19 cellular contexts compared by ENCODE assay signal in genomic region chr20:10927936-10928860, GRCh38.
A peak's percentile ranks its signal among the peaks of the same experiment; 100 is the strongest.
DNase-seq lines count a peak whose midpoint lies in the region; ATAC-seq and TF ChIP-seq lines count a peak whose summit lies in the region.
"Had no signal": no experiment of that assay in that cellular context is flagged by ENCODE, and none has a peak within 500 bp of the region (broad histone marks: within the 10 kb centered on the region; RNA-seq: fewer than 3 reads in every experiment).

No MANE protein-coding gene starts in this region.

- no peaks in the 10 kb centered on the region for H3K79me2 ChIP-seq in hepatocyte

- no peaks in the 10 kb centered on the region for H3K9me2 ChIP-seq in hepatocyte (replicated peaks; ENCODE audit: insufficient read depth)

- H3K9me3 Mint-ChIP-seq in activated CD4-positive, alpha-beta T cell treated with anti-CD3 and anti-CD28 coated beads for 36 hours (ENCODE audit: low read depth): peaks cover 14% of the 10 kb centered on the region

- H4K20me1 ChIP-seq in hepatocyte (ENCODE audit: insufficient read depth, poor library complexity, severe bottlenecking): no peaks in the 10 kb centered on the region

- intact Hi-C loops in activated CD4-positive, alpha-beta T cell treated with anti-CD3 and anti-CD28 coated beads for 36 hours (cut with DNase I, micrococcal nuclease): no loop called here

- H3K27ac Mint-ChIP-seq in activated CD4-positive, alpha-beta T cell treated with anti-CD3 and anti-CD28 coated beads for 36 hours: no peak overlapping the region
- H3K27ac Mint-ChIP-seq: activated T-cell treated with anti-CD3 and anti-CD28 coated beads, Interleukin-2, amount 50 U/mL, for 24 hours; CD4-positive, alpha-beta T cell; natural killer cell had no signal

- no peak for TF ChIP-seq CTCF in hepatocyte (IDR thresholded peaks at IDR 0.05; ENCODE audit: poor library complexity)

- H3K27me3 ChIP-seq in hepatocyte: no peaks in the 10 kb centered on the region
- H3K27me3 ChIP-seq: pancreas, testis had no signal

- CTCF ChIA-PET in activated CD4-positive, alpha-beta T cell treated with anti-CD3 and anti-CD28 coated beads for 36 hours (lab: Charles Lee): interaction anchor here (0.6 kb wide), 1 partner anchor 12 kb away, joined by 4 read pairs; no protein-coding TSS in a partner anchor

- no peaks in the 10 kb centered on the region for H3K4me1 Mint-ChIP-seq in activated CD4-positive, alpha-beta T cell treated with anti-CD3 and anti-CD28 coated beads for 36 hours
- H3K4me1 Mint-ChIP-seq: natural killer cell had no signal

- peaks cover 20% of the 10 kb centered on the region for H3K4me1 ChIP-seq in hepatocyte (ENCODE audit: insufficient read depth)

- POLR2A ChIA-PET in activated CD4-positive, alpha-beta T cell treated with anti-CD3 and anti-CD28 coated beads for 36 hours (lab: Charles Lee): no interaction called here

- no peak overlapping the region for H3K4me3 Mint-ChIP-seq in activated CD4-positive, alpha-beta T cell treated with anti-CD3 and anti-CD28 coated beads for 36 hours
- H3K4me3 Mint-ChIP-seq: activated T-cell treated with anti-CD3 and anti-CD28 coated beads, Interleukin-2, amount 50 U/mL, for 24 hours; CD4-positive, alpha-beta T cell; natural killer cell had no signal

- 67% methylated on average over 11 of the region's 11 CpGs for WGBS in hepatocyte (ENCODE audit: low lambda C conversion rate, missing lambda C conversion rate)

- peak overlapping the region; percentile 0 for H3K27ac ChIP-seq in hepatocyte
- H3K27ac ChIP-seq: coronary artery, pancreas had no signal

- no peaks in the 10 kb centered on the region for H3K9me3 ChIP-seq in hepatocyte (ENCODE audit: low read depth)
- H3K9me3 ChIP-seq: pancreas, testis had no signal

- H3K4me3 ChIP-seq in hepatocyte: no peak overlapping the region
- H3K4me3 ChIP-seq: coronary artery, pancreas, testis had no signal

- no peak overlapping the region for H2AFZ ChIP-seq in hepatocyte

- H3K36me3 Mint-ChIP-seq in activated CD4-positive, alpha-beta T cell treated with anti-CD3 and anti-CD28 coated beads for 36 hours (ENCODE audit: low read depth): no peaks in the 10 kb centered on the region
- H3K36me3 Mint-ChIP-seq: natural killer cell had no signal

- no peak for ATAC-seq in activated CD4-positive, alpha-beta T cell treated with anti-CD3 and anti-CD28 coated beads for 36 hours
- no peak for ATAC-seq in HG02588 (IDR thresholded peaks at IDR 0.05; ENCODE audit: unreplicated experiment)
- ATAC-seq: activated CD4-positive, CD25-positive, alpha-beta regulatory T cell treated with anti-CD3 and anti-CD28 coated beads, Interleukin-2, amount 50 U/mL, for 24 hours; natural killer cell had no signal

- H3K27me3 Mint-ChIP-seq in activated CD4-positive, alpha-beta T cell treated with anti-CD3 and anti-CD28 coated beads for 36 hours: no peaks in the 10 kb centered on the region
- H3K27me3 Mint-ChIP-seq: activated T-cell treated with anti-CD3 and anti-CD28 coated beads, Interleukin-2, amount 50 U/mL, for 24 hours; CD4-positive, alpha-beta T cell had no signal

- DNase-seq in EH (ENCODE audit: low read depth) (peak; percentile 83), RPMI7951 (ENCODE audit: low read depth) (peak; percentile 46), hepatocyte (ENCODE audit: low spot score) (no peak), renal cortical epithelial cell (ENCODE audit: low read depth) (peak; percentile 82), epidermal melanocyte (ENCODE audit: insufficient read length, low spot score) (no peak)
- DNase-seq in activated CD4-positive, alpha-beta T cell treated with anti-CD3 and anti-CD28 coated beads for 36 hours: no peak
- DNase-seq: activated T-cell treated with anti-CD3 and anti-CD28 coated beads, Interleukin-2, amount 50 U/mL, for 24 hours; CD4-positive, alpha-beta T cell; GOT3; MM.1S; natural killer cell; NCI-H1417 treated with DMSO at 0.1 percent for 48 hours; pancreas; stimulated activated CD4-positive, alpha-beta T cell treated with anti-CD3 and anti-CD28 coated beads, Interleukin-4, amount 100 ng/mL, for 4 hours; stimulated activated naive CD4-positive, alpha-beta T cell had no signal

- H3K4me2 ChIP-seq in hepatocyte: peak overlapping the region; percentile 34

- no peaks in the 10 kb centered on the region for H3K36me3 ChIP-seq in hepatocyte (replicated peaks; ENCODE audit: insufficient read depth, low read depth)
- H3K36me3 ChIP-seq: pancreas had no signal

Comparison
In these comparisons a context has a peak if more than half of its experiments do, and no peak if none do; other contexts are left out.
1. DNase-seq: peak in EH (single experiment), RPMI7951 (single experiment) and renal cortical epithelial cell (single experiment); none in hepatocyte (single experiment), epidermal melanocyte (single experiment) and activated CD4-positive, alpha-beta T cell treated with anti-CD3 and anti-CD28 coated beads for 36 hours (single experiment).